Comparison of ENCODE assay signal across 1 cellular context in the genomic region with DNA sequence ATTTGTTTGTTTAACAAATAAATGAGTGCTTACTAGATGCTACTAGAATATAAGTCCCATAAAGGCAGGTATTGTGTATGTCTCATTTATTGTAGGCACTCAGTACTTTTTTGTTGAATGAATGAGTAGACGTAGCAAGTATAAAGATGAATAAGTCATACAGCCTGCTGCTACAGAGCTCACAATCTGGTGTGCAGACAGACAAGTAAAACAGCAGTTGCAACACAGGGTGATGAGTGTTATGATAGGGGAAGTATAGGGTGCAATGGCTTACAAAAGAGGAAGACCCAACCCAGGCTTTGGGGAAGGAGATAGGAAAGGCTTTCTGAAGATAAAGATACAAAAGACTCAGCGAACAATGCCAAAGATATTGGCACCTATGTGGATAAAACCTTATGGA.
TF ChIP-seq lines count a peak whose summit lies in the region.

No MANE protein-coding gene starts in this region.

TF ChIP-seq in K562, 482 proteins besides CTCF, POLR2A, EP300 and RAD21 (continued from another document):
- TF ChIP-seq, protein P1, sequence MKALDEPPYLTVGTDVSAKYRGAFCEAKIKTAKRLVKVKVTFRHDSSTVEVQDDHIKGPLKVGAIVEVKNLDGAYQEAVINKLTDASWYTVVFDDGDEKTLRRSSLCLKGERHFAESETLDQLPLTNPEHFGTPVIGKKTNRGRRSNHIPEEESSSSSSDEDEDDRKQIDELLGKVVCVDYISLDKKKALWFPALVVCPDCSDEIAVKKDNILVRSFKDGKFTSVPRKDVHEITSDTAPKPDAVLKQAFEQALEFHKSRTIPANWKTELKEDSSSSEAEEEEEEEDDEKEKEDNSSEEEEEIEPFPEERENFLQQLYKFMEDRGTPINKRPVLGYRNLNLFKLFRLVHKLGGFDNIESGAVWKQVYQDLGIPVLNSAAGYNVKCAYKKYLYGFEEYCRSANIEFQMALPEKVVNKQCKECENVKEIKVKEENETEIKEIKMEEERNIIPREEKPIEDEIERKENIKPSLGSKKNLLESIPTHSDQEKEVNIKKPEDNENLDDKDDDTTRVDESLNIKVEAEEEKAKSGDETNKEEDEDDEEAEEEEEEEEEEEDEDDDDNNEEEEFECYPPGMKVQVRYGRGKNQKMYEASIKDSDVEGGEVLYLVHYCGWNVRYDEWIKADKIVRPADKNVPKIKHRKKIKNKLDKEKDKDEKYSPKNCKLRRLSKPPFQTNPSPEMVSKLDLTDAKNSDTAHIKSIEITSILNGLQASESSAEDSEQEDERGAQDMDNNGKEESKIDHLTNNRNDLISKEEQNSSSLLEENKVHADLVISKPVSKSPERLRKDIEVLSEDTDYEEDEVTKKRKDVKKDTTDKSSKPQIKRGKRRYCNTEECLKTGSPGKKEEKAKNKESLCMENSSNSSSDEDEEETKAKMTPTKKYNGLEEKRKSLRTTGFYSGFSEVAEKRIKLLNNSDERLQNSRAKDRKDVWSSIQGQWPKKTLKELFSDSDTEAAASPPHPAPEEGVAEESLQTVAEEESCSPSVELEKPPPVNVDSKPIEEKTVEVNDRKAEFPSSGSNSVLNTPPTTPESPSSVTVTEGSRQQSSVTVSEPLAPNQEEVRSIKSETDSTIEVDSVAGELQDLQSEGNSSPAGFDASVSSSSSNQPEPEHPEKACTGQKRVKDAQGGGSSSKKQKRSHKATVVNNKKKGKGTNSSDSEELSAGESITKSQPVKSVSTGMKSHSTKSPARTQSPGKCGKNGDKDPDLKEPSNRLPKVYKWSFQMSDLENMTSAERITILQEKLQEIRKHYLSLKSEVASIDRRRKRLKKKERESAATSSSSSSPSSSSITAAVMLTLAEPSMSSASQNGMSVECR (CRISPR knock-in tag; IDR thresholded peaks at IDR 0.05): no peak
- no peak for TF ChIP-seq CBX3 (IDR thresholded peaks at IDR 0.05; ENCODE audit: borderline replicate concordance in 1 of 2, low read length in 2 of 2)
- peak; percentile 57 for TF ChIP-seq CEBPB (tag; IDR thresholded peaks at IDR 0.05)
- TF ChIP-seq THRA (IDR thresholded peaks at IDR 0.05): no peak
- no peak for TF ChIP-seq ZNF143 (CRISPR knock-in tag; IDR thresholded peaks at IDR 0.05)
- TF ChIP-seq, protein P2, sequence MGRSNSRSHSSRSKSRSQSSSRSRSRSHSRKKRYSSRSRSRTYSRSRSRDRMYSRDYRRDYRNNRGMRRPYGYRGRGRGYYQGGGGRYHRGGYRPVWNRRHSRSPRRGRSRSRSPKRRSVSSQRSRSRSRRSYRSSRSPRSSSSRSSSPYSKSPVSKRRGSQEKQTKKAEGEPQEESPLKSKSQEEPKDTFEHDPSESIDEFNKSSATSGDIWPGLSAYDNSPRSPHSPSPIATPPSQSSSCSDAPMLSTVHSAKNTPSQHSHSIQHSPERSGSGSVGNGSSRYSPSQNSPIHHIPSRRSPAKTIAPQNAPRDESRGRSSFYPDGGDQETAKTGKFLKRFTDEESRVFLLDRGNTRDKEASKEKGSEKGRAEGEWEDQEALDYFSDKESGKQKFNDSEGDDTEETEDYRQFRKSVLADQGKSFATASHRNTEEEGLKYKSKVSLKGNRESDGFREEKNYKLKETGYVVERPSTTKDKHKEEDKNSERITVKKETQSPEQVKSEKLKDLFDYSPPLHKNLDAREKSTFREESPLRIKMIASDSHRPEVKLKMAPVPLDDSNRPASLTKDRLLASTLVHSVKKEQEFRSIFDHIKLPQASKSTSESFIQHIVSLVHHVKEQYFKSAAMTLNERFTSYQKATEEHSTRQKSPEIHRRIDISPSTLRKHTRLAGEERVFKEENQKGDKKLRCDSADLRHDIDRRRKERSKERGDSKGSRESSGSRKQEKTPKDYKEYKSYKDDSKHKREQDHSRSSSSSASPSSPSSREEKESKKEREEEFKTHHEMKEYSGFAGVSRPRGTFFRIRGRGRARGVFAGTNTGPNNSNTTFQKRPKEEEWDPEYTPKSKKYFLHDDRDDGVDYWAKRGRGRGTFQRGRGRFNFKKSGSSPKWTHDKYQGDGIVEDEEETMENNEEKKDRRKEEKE (IDR thresholded peaks at IDR 0.05; ENCODE audit: borderline replicate concordance in 1 of 2, control insufficient read depth in 1 of 2, low read depth in 2 of 2, low read length in 1 of 2): no peak
- TF ChIP-seq, protein P3, sequence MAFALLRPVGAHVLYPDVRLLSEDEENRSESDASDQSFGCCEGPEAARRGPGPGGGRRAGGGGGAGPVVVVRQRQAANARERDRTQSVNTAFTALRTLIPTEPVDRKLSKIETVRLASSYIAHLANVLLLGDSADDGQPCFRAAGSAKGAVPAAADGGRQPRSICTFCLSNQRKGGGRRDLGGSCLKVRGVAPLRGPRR (CRISPR knock-in tag; IDR thresholded peaks at IDR 0.05): no peak
- 0 out of 2 replicates have a peak, but pooled peaks have one; percentile 15 for TF ChIP-seq FOSL1 (tag; conservative IDR thresholded peaks at IDR 0.05)
- no peak for TF ChIP-seq CEBPG (CRISPR knock-in tag; IDR thresholded peaks at IDR 0.05)
- TF ChIP-seq CEBPG (tag; conservative IDR thresholded peaks at IDR 0.05 in 1 of 2, IDR thresholded peaks at IDR 0.05 in 1 of 2): peak in 1 of 2 experiments; percentile 44; a peak in 1 of 4 replicates
- peak; percentile 49; the same call in 1 of the 2 replicates for TF ChIP-seq SPI1 (IDR thresholded peaks at IDR 0.05; ENCODE audit: borderline replicate concordance, low read depth, low read length)
